In the genomic region with DNA sequence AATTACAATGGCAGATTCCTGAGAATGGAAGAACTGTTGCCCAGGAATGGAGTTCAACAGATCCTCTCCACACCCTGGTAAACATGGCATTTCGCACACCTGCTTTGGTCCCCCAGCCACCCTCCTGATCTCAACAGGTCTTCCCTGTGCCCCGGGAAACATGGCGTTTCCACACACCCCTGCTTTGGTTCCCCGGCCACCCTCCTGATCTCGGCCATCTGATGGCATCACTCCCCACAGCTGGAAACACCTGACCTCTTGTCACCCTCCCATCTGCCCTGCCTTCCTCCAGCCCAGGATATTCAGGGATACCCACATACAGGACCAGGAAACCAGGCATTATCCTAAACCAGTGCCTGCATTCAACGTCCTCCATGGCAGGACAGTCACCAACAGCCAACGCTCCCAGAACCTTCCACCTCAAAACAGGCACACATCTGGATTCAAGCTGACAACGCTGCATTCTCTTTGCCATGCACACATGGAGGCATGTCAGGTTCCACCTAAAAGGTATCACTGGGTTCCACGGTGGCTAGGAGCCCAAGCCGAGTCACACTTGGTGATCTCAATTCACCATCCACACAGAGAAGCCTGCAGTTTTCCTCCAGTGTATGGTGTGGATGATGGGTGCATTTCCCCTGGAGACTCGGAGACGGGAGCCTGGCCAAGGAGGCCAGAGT, we compare ENCODE assay signal across 20 cellular contexts.
DNase-seq lines count a peak whose midpoint lies in the region; ATAC-seq, FAIRE-seq and TF ChIP-seq lines count a peak whose summit lies in the region.
"Had no signal": no experiment of that assay in that cellular context is flagged by ENCODE, and none has a peak within 500 bp of the region (broad histone marks: within the 10 kb centered on the region; RNA-seq: fewer than 3 reads in every experiment).

No MANE protein-coding gene starts in this region.

- H3K27ac ChIP-seq in mesenchymal stem cell (ENCODE audit: low read length, poor library complexity, severe bottlenecking): no peak overlapping the region
- H3K27ac ChIP-seq in smooth muscle cell (ENCODE audit: low read depth): peak overlapping the region; percentile 95

- no peak overlapping the region for H2BK120ac ChIP-seq in mesenchymal stem cell (ENCODE audit: low read depth, low read length)

- peaks cover 14% of the 10 kb centered on the region for H3F3A ChIP-seq in smooth muscle cell (ENCODE audit: low read depth)

- peaks cover 46% of the 10 kb centered on the region for H3K79me1 ChIP-seq in mesenchymal stem cell (replicated peaks; ENCODE audit: low read length, poor library complexity, severe bottlenecking)

- no peaks in the 10 kb centered on the region for H3K9me3 ChIP-seq in mesenchymal stem cell (ENCODE audit: control insufficient read depth, low read length)
- no peaks in the 10 kb centered on the region for H3K9me3 ChIP-seq in smooth muscle cell (replicated peaks; ENCODE audit: low read depth)

- H3K36me3 ChIP-seq in mesenchymal stem cell (ENCODE audit: control insufficient read depth in 1 of 2, insufficient read depth in 2 of 2, low read depth in 1 of 2, low read length in 2 of 2) (peaks cover 0 to 15% of the 10 kb centered on the region in 2 experiments), smooth muscle cell (ENCODE audit: low read depth) (no peaks in the 10 kb centered on the region)

- peaks cover 98% of the 10 kb centered on the region for H3K4me1 Mint-ChIP-seq in brain

- H3K23ac ChIP-seq in mesenchymal stem cell (ENCODE audit: low read length in 2 of 2): peak overlapping the region in 1 of 2 experiments; percentile 66

- H3K36me3 Mint-ChIP-seq in brain: no peaks in the 10 kb centered on the region

- H3K4me1 ChIP-seq in mesenchymal stem cell (ENCODE audit: control insufficient read depth, insufficient read depth, low read depth, low read length) (peaks cover 31% of the 10 kb centered on the region), smooth muscle cell (ENCODE audit: low read depth) (peaks cover 34% of the 10 kb centered on the region)

- peak overlapping the region in 1 of 2 experiments; percentile 0 for H3K14ac ChIP-seq in mesenchymal stem cell (ENCODE audit: low read length in 2 of 2)

- no peak for TF ChIP-seq CTCF in brain (conservative IDR thresholded peaks at IDR 0.05)
- TF ChIP-seq CTCF in smooth muscle cell (IDR thresholded peaks at IDR 0.05; ENCODE audit: borderline replicate concordance, insufficient read depth, poor library complexity, severe bottlenecking): no peak

- WGBS in mesenchymal stem cell: 98% methylated on average over 11 of the region's 12 CpGs
- WGBS in smooth muscle cell (ENCODE audit: low lambda C conversion rate): 91% methylated on average over 12 of the region's 12 CpGs

- H3K4ac ChIP-seq in mesenchymal stem cell (ENCODE audit: low read depth in 1 of 2, low read length in 2 of 2): no peak overlapping the region

- H2AK5ac ChIP-seq in mesenchymal stem cell (ENCODE audit: low read length, severe bottlenecking): no peak overlapping the region

- DNase-seq in COLO668 (lab: John Stamatoyannopoulos, UW; ENCODE audit: unreplicated experiment) (peak; percentile 42), mesenchymal stem cell (no peak), smooth muscle cell (lab: John Stamatoyannopoulos, UW; ENCODE audit: unreplicated experiment) (no peak), T-helper 9 cell (no peak), NCI-H2081 (lab: John Stamatoyannopoulos, UW) (no peak), RCC 7860 (ENCODE audit: low spot score) (no peak)
- DNase-seq: ACHN; activated CD8-positive, alpha-beta T cell treated with anti-CD3 and anti-CD28 coated beads for 36 hours; activated naive CD8-positive, alpha-beta T cell treated with anti-CD3 and anti-CD28 coated beads, Interleukin-2, amount 50 U/mL, for 24 hours; CD4-positive, alpha-beta T cell; GDM1; NCI-H1092; NCI-H2171; stimulated activated CD4-positive, alpha-beta T cell treated with anti-CD3 and anti-CD28 coated beads, Interleukin-4, amount 100 ng/mL, for 1 hour had no signal

- no peak overlapping the region for H4K8ac ChIP-seq in mesenchymal stem cell (ENCODE audit: low read length)

- H3K79me2 ChIP-seq in smooth muscle cell (ENCODE audit: low read depth): peaks cover 69% of the 10 kb centered on the region

- H3K27me3 ChIP-seq in mesenchymal stem cell (ENCODE audit: control insufficient read depth in 1 of 2, insufficient read depth in 1 of 2, low read length in 2 of 2) (no peaks in the 10 kb centered on the region), smooth muscle cell (ENCODE audit: low read depth) (no peaks in the 10 kb centered on the region)

- H3K18ac ChIP-seq in mesenchymal stem cell (ENCODE audit: low read depth in 1 of 2, low read length in 2 of 2): no peak overlapping the region

- no peak overlapping the region for H3K9ac ChIP-seq in mesenchymal stem cell (ENCODE audit: low read length)
- no peak overlapping the region for H3K9ac ChIP-seq in smooth muscle cell (ENCODE audit: low read depth)

- H2BK12ac ChIP-seq in mesenchymal stem cell (ENCODE audit: low read length in 2 of 2): no peak overlapping the region

- H3K27me3 Mint-ChIP-seq in brain: peaks cover 3% of the 10 kb centered on the region

- H3K4me3 Mint-ChIP-seq in brain: peak overlapping the region in 2 of 5 experiments; percentile 17 to 47
- H3K4me3 Mint-ChIP-seq: activated CD8-positive, alpha-beta T cell treated with anti-CD3 and anti-CD28 coated beads for 36 hours; activated naive CD8-positive, alpha-beta T cell treated with anti-CD3 and anti-CD28 coated beads, Interleukin-2, amount 50 U/mL, for 24 hours; CD4-positive, alpha-beta T cell had no signal

- no peak overlapping the region for H2BK15ac ChIP-seq in mesenchymal stem cell (ENCODE audit: low read depth, poor library complexity, severe bottlenecking)

- H3K4me3 ChIP-seq in mesenchymal stem cell (ENCODE audit: insufficient read depth in 1 of 2, low read depth in 1 of 2, low read length in 2 of 2) (no peak overlapping the region), smooth muscle cell (no peak overlapping the region)
- H3K4me3 ChIP-seq: lung had no signal

- H3K4me2 ChIP-seq in mesenchymal stem cell (ENCODE audit: low read length, poor library complexity, severe bottlenecking): no peak overlapping the region
- no peak overlapping the region for H3K4me2 ChIP-seq in smooth muscle cell

- H3K27ac Mint-ChIP-seq in brain: peak overlapping the region in 4 of 5 experiments; percentile 13 to 86 (median 53)
- H3K27ac Mint-ChIP-seq: activated CD8-positive, alpha-beta T cell treated with anti-CD3 and anti-CD28 coated beads for 36 hours; activated naive CD8-positive, alpha-beta T cell treated with anti-CD3 and anti-CD28 coated beads, Interleukin-2, amount 50 U/mL, for 24 hours; CD4-positive, alpha-beta T cell had no signal

- no peak for ATAC-seq in GM19455 (IDR thresholded peaks at IDR 0.05; ENCODE audit: unreplicated experiment)
- ATAC-seq: activated CD8-positive, alpha-beta T cell treated with anti-CD3 and anti-CD28 coated beads for 36 hours; activated naive CD8-positive, alpha-beta T cell treated with anti-CD3 and anti-CD28 coated beads, Interleukin-2, amount 50 U/mL, for 24 hours had no signal

- peak overlapping the region; percentile 14 for H4K91ac ChIP-seq in mesenchymal stem cell (ENCODE audit: low read length)

- H4K20me1 ChIP-seq in smooth muscle cell (ENCODE audit: low read depth): peaks cover 51% of the 10 kb centered on the region

- H2AFZ ChIP-seq in mesenchymal stem cell (ENCODE audit: low read depth, low read length) (no peak overlapping the region), smooth muscle cell (ENCODE audit: low read depth) (no peak overlapping the region)

- H3K9me3 Mint-ChIP-seq in brain: no peaks in the 10 kb centered on the region
- H3K9me3 Mint-ChIP-seq: CD4-positive, alpha-beta T cell had no signal

- FAIRE-seq in RCC 7860 (lab: Jason Lieb, UNC): no peak
- FAIRE-seq: endometrium, frontal cortex, GM12892 had no signal

- H2BK5ac ChIP-seq in mesenchymal stem cell (ENCODE audit: low read depth, low read length, poor library complexity, severe bottlenecking): no peak overlapping the region
